32 cellular contexts compared by ENCODE assay signal in genomic region chr6:30485236-30485635, GRCh38.
"Had no signal": no experiment of that assay in that cellular context is flagged by ENCODE, and none has a peak within 500 bp of the region (broad histone marks: within the 10 kb centered on the region; RNA-seq: fewer than 3 reads in every experiment).

No MANE protein-coding gene starts in this region.

- DNase-seq: activated B cell treated with CpG ODN at 0.5 μM for 24 hours; activated CD4-positive, alpha-beta memory T cell treated with anti-CD3 and anti-CD28 coated beads for 36 hours; activated CD4-positive, alpha-beta T cell treated with anti-CD3 and anti-CD28 coated beads for 4 hours; activated CD4-positive, alpha-beta T cell treated with anti-CD3 and anti-CD28 coated beads, Interleukin-2, amount 10 ng/mL, durations not matched to agents 24 days and 14 days; activated CD4-positive, alpha-beta T cell treated with anti-CD3 and anti-CD28 coated beads, Interleukin-2, amount 50 U/mL, for 1 hour; activated CD4-positive, alpha-beta T cell treated with anti-CD3 and anti-CD28 coated beads, Interleukin-2, amount 50 U/mL, for 4 hours; activated CD4-positive, CD25-positive, alpha-beta regulatory T cell treated with anti-CD3 and anti-CD28 coated beads, Interleukin-2, amount 50 U/mL, for 72 hours; activated CD8-positive, alpha-beta memory T cell treated with anti-CD3 and anti-CD28 coated beads, Interleukin-2, amount 50 U/mL, for 4 hours; activated CD8-positive, alpha-beta T cell treated with anti-CD3 and anti-CD28 coated beads for 36 hours; activated gamma-delta T cell treated with Interleukin-2 at 50 U/mL for 16 hours; activated naive CD4-positive, alpha-beta T cell; activated naive CD4-positive, alpha-beta T cell treated with anti-CD3 and anti-CD28 coated beads for 36 hours; activated naive CD4-positive, alpha-beta T cell treated with anti-CD3 and anti-CD28 coated beads, Interleukin-2, amount 50 U/mL, for 16 hours; activated naive CD8-positive, alpha-beta T cell treated with anti-CD3 and anti-CD28 coated beads for 36 hours; activated T-cell treated with anti-CD3 and anti-CD28 coated beads for 4 hours; activated T-cell treated with anti-CD3 and anti-CD28 coated beads, Interleukin-2, amount 50 U/mL, for 1 hour; activated T-cell treated with anti-CD3 and anti-CD28 coated beads, Interleukin-2, amount 50 U/mL, for 4 hours; activated T-cell treated with anti-CD3 and anti-CD28 coated beads, Interleukin-2, amount 50 U/mL, for 72 hours; adrenal gland; amniotic stem cell; aorta; body of pancreas; brain microvascular endothelial cell; central memory CD4-positive, alpha-beta T cell; T-helper 2 cell; T-helper 9 cell had no signal

- H3K4me3 ChIP-seq: adrenal gland, body of pancreas, breast epithelium had no signal

- FAIRE-seq: astrocyte, TTC549 had no signal

- H3K27ac ChIP-seq: adrenal gland, body of pancreas, brain microvascular endothelial cell, breast epithelium, VCaP had no signal

- ATAC-seq: activated CD8-positive, alpha-beta T cell treated with anti-CD3 and anti-CD28 coated beads for 36 hours; activated naive CD4-positive, alpha-beta T cell treated with anti-CD3 and anti-CD28 coated beads, Interleukin-2, amount 50 U/mL, for 72 hours; activated T-cell treated with anti-CD3 and anti-CD28 coated beads, Interleukin-2, amount 50 U/mL, for 4 hours; activated T-cell treated with anti-CD3 and anti-CD28 coated beads, Interleukin-2, amount 50 U/mL, for 72 hours; activated T-helper 17 cell treated with anti-CD3 and anti-CD28 coated beads, Interleukin-2, amount 50 U/mL, for 72 hours; body of pancreas had no signal

- H3K4me1 ChIP-seq: breast epithelium had no signal

- H3K36me3 ChIP-seq: breast epithelium had no signal

- H3K9me3 ChIP-seq: adrenal gland, body of pancreas, breast epithelium had no signal
